ENCODE assay signal across 7 cellular contexts in the genomic region with DNA sequence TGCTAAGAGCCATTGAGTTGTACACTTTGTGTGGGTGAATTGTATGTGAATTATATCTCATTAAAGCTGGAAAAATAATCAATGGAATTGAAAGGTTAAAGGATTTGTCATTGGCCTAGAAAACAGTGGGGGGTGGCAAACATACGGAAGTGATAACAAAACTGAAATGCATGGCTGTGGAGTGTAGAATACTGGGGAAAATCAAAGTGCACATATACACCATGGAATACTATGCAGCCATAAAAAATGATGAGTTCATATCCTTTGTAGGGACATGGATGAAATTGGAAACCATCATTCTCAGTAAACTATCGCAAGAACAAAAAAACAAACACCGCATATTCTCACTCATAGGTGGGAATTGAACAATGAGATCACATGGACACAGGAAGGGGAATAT. TPM values are rescaled to one million over a fixed set of nuclear protein-coding genes. Genes with fewer than 3 reads are reported as not detected.
DNase-seq lines count a peak whose midpoint lies in the region; ATAC-seq, FAIRE-seq and TF ChIP-seq lines count a peak whose summit lies in the region.
"Not testable (repeated sequence)": the region's sequence is repeated elsewhere in the genome, so short reads cannot be mapped to it uniquely, and the experiment has no call there.

No MANE protein-coding gene starts in this region.

- not testable (repeated sequence) for TF ChIP-seq POLR2A in K562 (conservative IDR thresholded peaks at IDR 0.05)

- 27% methylated on average over 1 of the region's 3 CpGs for WGBS in K562 (ENCODE audit: insufficient coverage, low coverage, missing lambda C conversion rate)

- H3K4me1 Mint-ChIP-seq in WTC11 = not testable (repeated sequence)
- peaks cover 37% of the 10 kb centered on the region for H3K4me1 Mint-ChIP-seq in central memory CD8-positive, alpha-beta T cell
- H3K4me1 Mint-ChIP-seq in chondrocyte (ENCODE audit: low read depth) = peaks cover 49% of the 10 kb centered on the region
- peaks cover 47% of the 10 kb centered on the region for H3K4me1 Mint-ChIP-seq in endothelial cell (ENCODE audit: unreplicated experiment)
- peaks cover 12 to 69% (median 64%) of the 10 kb centered on the region in 7 donors for H3K4me1 Mint-ChIP-seq in naive thymus-derived CD4-positive, alpha-beta T cell

- not testable (repeated sequence) for H3K36me3 Mint-ChIP-seq in WTC11; central memory CD8-positive, alpha-beta T cell (ENCODE audit: insufficient read depth)
- H3K36me3 Mint-ChIP-seq in chondrocyte (ENCODE audit: low read depth) (peaks cover 16% of the 10 kb centered on the region), endothelial cell (ENCODE audit: low read depth, unreplicated experiment) (peaks cover 24% of the 10 kb centered on the region)
- H3K36me3 Mint-ChIP-seq in naive thymus-derived CD4-positive, alpha-beta T cell = peaks cover 17 to 53% (median 45%) of the 10 kb centered on the region in 5 donors

- H3K27ac ChIP-seq in HEK293 (ENCODE audit: extremely low read depth, low read depth, low read length); K562 (ENCODE audit: extremely low read depth, low read depth, low read length); naive thymus-derived CD4-positive, alpha-beta T cell (ENCODE audit: low read depth, low read length): not testable (repeated sequence)

- not testable (repeated sequence) for H3K27me3 ChIP-seq in K562 (ENCODE audit: control insufficient read depth in 2 of 2, insufficient read depth in 2 of 2, low read length in 2 of 2); naive thymus-derived CD4-positive, alpha-beta T cell (ENCODE audit: control insufficient read depth in 2 of 2, insufficient read depth in 2 of 2, low read length in 2 of 2)

- H3K9ac ChIP-seq in K562 (ENCODE audit: insufficient read depth in 1 of 2, low read depth in 2 of 2, low read length in 2 of 2) = not testable (repeated sequence)

- ATAC-seq in WTC11; K562; central memory CD8-positive, alpha-beta T cell (replicated peaks; ENCODE audit: extremely low read depth, poor library complexity, severe bottlenecking); naive thymus-derived CD4-positive, alpha-beta T cell: not testable (repeated sequence)

- H3K9me1 ChIP-seq in K562 (ENCODE audit: control insufficient read depth, insufficient read depth, low read length) = not testable (repeated sequence)

- not testable (repeated sequence) for H3K27me3 Mint-ChIP-seq in WTC11 (ENCODE audit: low read depth); central memory CD8-positive, alpha-beta T cell; chondrocyte (ENCODE audit: low read depth); endothelial cell (ENCODE audit: unreplicated experiment); naive thymus-derived CD4-positive, alpha-beta T cell

- H2AFZ ChIP-seq in K562 (ENCODE audit: low read depth, low read length) = not testable (repeated sequence)

- not testable (repeated sequence) for DNase-seq in WTC11 (ENCODE audit: low spot score); K562 (ENCODE audit: extremely low read depth in 1 of 4, low spot score in 3 of 4); central memory CD8-positive, alpha-beta T cell (ENCODE audit: low spot score in 2 of 2); chondrocyte (ENCODE audit: low spot score); endothelial cell (ENCODE audit: low spot score); naive thymus-derived CD4-positive, alpha-beta T cell

- in situ Hi-C loops in K562 (cut with MboI) = loop anchor here (25.0 kb wide), 1 partner anchor 1297 kb away; no protein-coding TSS in a partner anchor

- intact Hi-C loops in K562 (cut with micrococcal nuclease); naive thymus-derived CD4-positive, alpha-beta T cell (cut with micrococcal nuclease): not testable (repeated sequence)

- not testable (repeated sequence) for FAIRE-seq in K562 (lab: Jason Lieb, UNC)

- not testable (repeated sequence) for H3K4me3 Mint-ChIP-seq in WTC11; central memory CD8-positive, alpha-beta T cell; chondrocyte (ENCODE audit: unreplicated experiment); naive thymus-derived CD4-positive, alpha-beta T cell
- peak overlapping the region; percentile 26 for H3K4me3 Mint-ChIP-seq in endothelial cell (ENCODE audit: unreplicated experiment)

- H3K9me3 ChIP-seq in HEK293 (ENCODE audit: control insufficient read depth, insufficient read depth, low read depth, low read length); K562 (replicated peaks; ENCODE audit: control insufficient read depth, insufficient read depth, low read depth, low read length); naive thymus-derived CD4-positive, alpha-beta T cell (ENCODE audit: control insufficient read depth in 2 of 3, low read length in 3 of 3): not testable (repeated sequence)

- CTCF ChIA-PET in HEK293 (lab: Yijun Ruan, JAX) = interaction anchor here (0.7 kb wide), 1 partner anchor 1136 kb away, joined by 3 read pairs; no protein-coding TSS in a partner anchor
- CTCF ChIA-PET in WTC11 (lab: Charles Lee); K562 (lab: Yijun Ruan, JAX; ENCODE audit: low intra/inter-chr PET ratio); naive thymus-derived CD4-positive, alpha-beta T cell (lab: Charles Lee): not testable (repeated sequence)

- not testable (repeated sequence) for H3K4me2 ChIP-seq in K562 (ENCODE audit: insufficient read depth, low read length)

- not testable (repeated sequence) for TF ChIP-seq CTCF in HEK293 (tag by site-specific recombination; IDR thresholded peaks at IDR 0.05); WTC11 (IDR thresholded peaks at IDR 0.05); K562 (IDR thresholded peaks at IDR 0.05 in 2 of 3, conservative IDR thresholded peaks at IDR 0.05 in 1 of 3; ENCODE audit: insufficient read depth in 2 of 3, low read depth in 1 of 3, low read length in 3 of 3); chondrocyte (IDR thresholded peaks at IDR 0.05); endothelial cell (IDR thresholded peaks at IDR 0.05; ENCODE audit: unreplicated experiment)

- H3K36me3 ChIP-seq in HEK293 (ENCODE audit: control insufficient read depth in 2 of 2, insufficient read depth in 1 of 2, low read length in 2 of 2) (peaks cover 0 to 18% of the 10 kb centered on the region in 2 experiments; a peak in 1 of 3 replicates), K562 (ENCODE audit: control insufficient read depth, insufficient read depth, low read length) (peaks cover 13% of the 10 kb centered on the region)
- H3K36me3 ChIP-seq in naive thymus-derived CD4-positive, alpha-beta T cell (ENCODE audit: control insufficient read depth in 2 of 3, insufficient read depth in 3 of 3, low read length in 3 of 3) = peaks cover 0 to 18% (median 7%) of the 10 kb centered on the region in 3 experiments

- not testable (repeated sequence) for H4K20me1 ChIP-seq in K562 (replicated peaks; ENCODE audit: control insufficient read depth, insufficient read depth, low read length)

- TF ChIP-seq EP300 in K562 (IDR thresholded peaks at IDR 0.05; ENCODE audit: low read length) = not testable (repeated sequence)

- not testable (repeated sequence) for H3K4me1 ChIP-seq in HEK293 (ENCODE audit: control insufficient read depth, insufficient read depth, low read length)
- peaks cover 3 to 16% of the 10 kb centered on the region in 2 experiments; a peak in 4 of 5 replicates for H3K4me1 ChIP-seq in K562 (replicated peaks in 1 of 2; ENCODE audit: control insufficient read depth in 2 of 2, insufficient read depth in 2 of 2, low read length in 2 of 2)
- peaks cover 11 to 24% of the 10 kb centered on the region in 2 donors for H3K4me1 ChIP-seq in naive thymus-derived CD4-positive, alpha-beta T cell (ENCODE audit: control insufficient read depth in 2 of 2, insufficient read depth in 2 of 2, low read length in 2 of 2)

- not testable (repeated sequence) for TF ChIP-seq RAD21 in K562 (CRISPR knock-in tag; conservative IDR thresholded peaks at IDR 0.05 in 1 of 2, IDR thresholded peaks at IDR 0.05 in 1 of 2)

- POLR2A ChIA-PET in HEK293 (lab: Yijun Ruan, JAX); WTC11 (lab: Charles Lee); K562 (lab: Yijun Ruan, JAX): not testable (repeated sequence)
- POLR2A ChIA-PET in naive thymus-derived CD4-positive, alpha-beta T cell (lab: Charles Lee) = interaction anchor here (1.4 kb wide), 1 partner anchor 19 kb away, joined by 5 read pairs; no protein-coding TSS in a partner anchor

- not testable (repeated sequence) for H3K4me3 ChIP-seq in HEK293 (ENCODE audit: low read depth, low read length); K562; naive thymus-derived CD4-positive, alpha-beta T cell (ENCODE audit: low read length)

- H3K79me2 ChIP-seq in K562 (ENCODE audit: control insufficient read depth, insufficient read depth, low read length) = not testable (repeated sequence)

- BruUV-seq in K562 (replicated peaks; lab: Mats Ljungman, UMichigan) = not testable (repeated sequence)

- H3K9me3 Mint-ChIP-seq in WTC11; central memory CD8-positive, alpha-beta T cell; chondrocyte (ENCODE audit: low read depth); endothelial cell (ENCODE audit: unreplicated experiment); naive thymus-derived CD4-positive, alpha-beta T cell: not testable (repeated sequence)

- H3K27ac Mint-ChIP-seq in WTC11 (peak overlapping the region; percentile 57; the same call in 1 of the 2 replicates), chondrocyte (ENCODE audit: unreplicated experiment) (peak overlapping the region; percentile 20)
- H3K27ac Mint-ChIP-seq in central memory CD8-positive, alpha-beta T cell (ENCODE audit: low read depth) = peak overlapping the region; percentile 49
- not testable (repeated sequence) for H3K27ac Mint-ChIP-seq in endothelial cell (ENCODE audit: unreplicated experiment)
- peak overlapping the region in 6 of 9 donors; percentile 8 to 90 (median 59) for H3K27ac Mint-ChIP-seq in naive thymus-derived CD4-positive, alpha-beta T cell

RNA-seq across cellular contexts. Expression of a gene that starts 18.4 kb away (rescaled TPM):
- total RNA-seq in WTC11 (2021) = 12.5 to 15.6 TPM (median 14.6 TPM) in 3 replicates
- 11.3 and 14.7 TPM in 2 replicates for total RNA-seq in K562 (2011; cell fraction: chromatin; rRNA removed; ENCODE audit: low replicate concordance)
- 5.7 and 7.1 TPM in 2 replicates for total RNA-seq in K562 (2011; cell fraction: nucleolus; rRNA removed)
- total RNA-seq in K562 (2011; cell fraction: nucleoplasm; rRNA removed) = 7.7 and 8.3 TPM in 2 replicates
- total RNA-seq in K562 (2014; rRNA removed) = 16.2 and 17.1 TPM in 2 replicates
- 21.2 and 22.3 TPM in 2 replicates for total RNA-seq in K562 (2014; rRNA removed; fragmentation: Illumina TruSeq; extraction: Trizol)
- total RNA-seq in K562 (2015; rRNA removed; fragmentation: Illumina TruSeq; extraction: Trizol) = 16.3 and 17.7 TPM in 2 replicates
- 14.1 and 15.7 TPM in 2 replicates for total RNA-seq in K562 (2021)
- polyA plus RNA-seq in K562 (2011; rRNA removed) = 18.0 and 24.1 TPM in 2 replicates
- polyA plus RNA-seq in K562 (2011; cell fraction: cytosol; rRNA removed) = 6.4 and 13.1 TPM in 2 replicates
- 3.6 and 6.0 TPM in 2 replicates for polyA plus RNA-seq in K562 (2011; cell fraction: nucleus; rRNA removed)
- 12.3 and 13.9 TPM in 2 replicates for polyA plus RNA-seq in K562 (2012)
- 23.3 and 25.3 TPM in 2 replicates for polyA plus RNA-seq in K562 (2014; fragmentation: Illumina TruSeq; extraction: Trizol)
- 10 to 100 TPM; 33.0 to 46.1 TPM for polyA plus RNA-seq in K562 (2014; fragmentation: Nextera tagmentation; extraction: Ambion mirVana)
- 17.0 and 20.3 TPM in 2 replicates for polyA plus RNA-seq in K562 (2014; rRNA removed)
- 18.3 and 19.4 TPM in 2 replicates for polyA minus RNA-seq in K562 (2011; rRNA and poly(A)+ RNA removed)
- 3.6 and 6.2 TPM in 2 replicates for polyA minus RNA-seq in K562 (2011; cell fraction: cytosol; rRNA and poly(A)+ RNA removed)
- 4.3 and 6.8 TPM in 2 replicates for polyA minus RNA-seq in K562 (2011; cell fraction: nucleus; rRNA and poly(A)+ RNA removed)
- 26.1 to 29.6 TPM (median 29.5 TPM) in 3 replicates for total RNA-seq in chondrocyte
- 17.7 TPM for total RNA-seq in endothelial cell (ENCODE audit: unreplicated experiment)
- 10 to 100 TPM; 12.7 to 19.2 (median 14.2) TPM for total RNA-seq in naive thymus-derived CD4-positive, alpha-beta T cell
- 10 to 100 TPM; 28.9 to 33.9 TPM for polyA plus RNA-seq in naive thymus-derived CD4-positive, alpha-beta T cell
